Comparison of ENCODE assay signal across 8 cellular contexts in genomic region chr16:86664518-86665318, GRCh38.
DNase-seq lines count a peak whose midpoint lies in the region; ATAC-seq and TF ChIP-seq lines count a peak whose summit lies in the region.

No MANE protein-coding gene starts in this region.

- peak; percentile 99 for DNase-seq in A172 (ENCODE audit: low spot score)
- peak; percentile 67 for DNase-seq in activated CD8-positive, alpha-beta T cell treated with anti-CD3 and anti-CD28 coated beads, Interleukin-2, amount 10 ng/mL, durations not matched to agents 7 days and 5 days
- peak; percentile 85 for DNase-seq in hepatic stellate cell (ENCODE audit: low spot score)
- DNase-seq in stimulated activated CD8-positive, alpha-beta memory T cell treated with anti-CD3 and anti-CD28 coated beads, Interleukin-7, amount 100 ng/mL, for 48 hours (ENCODE audit: extremely low read depth in 1 of 2, low read depth in 1 of 2) = peak; percentile 49 to 75
- no peak for DNase-seq in iPS-NIHi11 (ENCODE audit: low spot score)

- no peaks in the 10 kb centered on the region for H3K9me3 Mint-ChIP-seq in activated CD8-positive, alpha-beta T cell treated with anti-CD3 and anti-CD28 coated beads, Interleukin-2, amount 10 ng/mL, durations not matched to agents 7 days and 5 days (ENCODE audit: insufficient read depth)

- ATAC-seq in HG03558 (IDR thresholded peaks at IDR 0.05; ENCODE audit: extremely low read depth, unreplicated experiment) (peak; percentile 59), HG02884 (IDR thresholded peaks at IDR 0.05; ENCODE audit: unreplicated experiment) (no peak)
- peak; percentile 73 for ATAC-seq in activated CD8-positive, alpha-beta T cell treated with anti-CD3 and anti-CD28 coated beads, Interleukin-2, amount 10 ng/mL, durations not matched to agents 7 days and 5 days

- peaks cover 2% of the 10 kb centered on the region for H3K36me3 Mint-ChIP-seq in activated CD8-positive, alpha-beta T cell treated with anti-CD3 and anti-CD28 coated beads, Interleukin-2, amount 10 ng/mL, durations not matched to agents 7 days and 5 days (ENCODE audit: low read depth)

- H3K27me3 Mint-ChIP-seq in activated CD8-positive, alpha-beta T cell treated with anti-CD3 and anti-CD28 coated beads, Interleukin-2, amount 10 ng/mL, durations not matched to agents 7 days and 5 days (ENCODE audit: low read depth) = peaks cover 11% of the 10 kb centered on the region

- peak; percentile 47 for TF ChIP-seq POLR2A in GM19193 (IDR thresholded peaks at IDR 0.05; ENCODE audit: extremely low read depth, insufficient read depth, insufficient read length)

- H3K4me1 Mint-ChIP-seq in activated CD8-positive, alpha-beta T cell treated with anti-CD3 and anti-CD28 coated beads, Interleukin-2, amount 10 ng/mL, durations not matched to agents 7 days and 5 days (ENCODE audit: low read depth) = peaks cover 23% of the 10 kb centered on the region

- peak overlapping the region; percentile 2 for H3K4me3 Mint-ChIP-seq in activated CD8-positive, alpha-beta T cell treated with anti-CD3 and anti-CD28 coated beads, Interleukin-2, amount 10 ng/mL, durations not matched to agents 7 days and 5 days

- peak overlapping the region; percentile 80 for H3K27ac Mint-ChIP-seq in activated CD8-positive, alpha-beta T cell treated with anti-CD3 and anti-CD28 coated beads, Interleukin-2, amount 10 ng/mL, durations not matched to agents 7 days and 5 days

- CTCF ChIA-PET in activated CD8-positive, alpha-beta T cell treated with anti-CD3 and anti-CD28 coated beads, Interleukin-2, amount 10 ng/mL, durations not matched to agents 7 days and 5 days (lab: Charles Lee) = no interaction called here

- POLR2A ChIA-PET in activated CD8-positive, alpha-beta T cell treated with anti-CD3 and anti-CD28 coated beads, Interleukin-2, amount 10 ng/mL, durations not matched to agents 7 days and 5 days (lab: Charles Lee) = interaction anchor here (0.5 kb wide), 1 partner anchor 44 kb away, joined by 3 read pairs; no protein-coding TSS in a partner anchor
